Comparison of ENCODE assay signal across 13 cellular contexts in genomic region chr1:155179107-155180031, GRCh38. TPM values are rescaled to one million over a fixed set of nuclear protein-coding genes. Genes with fewer than 3 reads are reported as not detected.
A peak's percentile ranks its signal among the peaks of the same experiment; 100 is the strongest.
DNase-seq lines count a peak whose midpoint lies in the region; ATAC-seq and TF ChIP-seq lines count a peak whose summit lies in the region.
"Had no signal": no experiment of that assay in that cellular context is flagged by ENCODE, and none has a peak within 500 bp of the region (broad histone marks: within the 10 kb centered on the region; RNA-seq: fewer than 3 reads in every experiment).

No MANE protein-coding gene starts in this region.

- no peak overlapping the region for H3K4me3 Mint-ChIP-seq in CD8-positive, alpha-beta memory T cell

- H3K36me3 ChIP-seq in Karpas-422 (ENCODE audit: insufficient read depth, low read length) (peaks cover 21% of the 10 kb centered on the region), mucosa of descending colon (ENCODE audit: low read depth) (no peaks in the 10 kb centered on the region)
- H3K36me3 ChIP-seq in CD8-positive, alpha-beta memory T cell (ENCODE audit: insufficient read depth, low read length), result peaks cover 14% of the 10 kb centered on the region

- CTCF ChIA-PET in CD8-positive, alpha-beta memory T cell (lab: Charles Lee), result interaction anchor here (1.3 to 2.3 kb wide), 3 partner anchors 13 to 88 kb away, joined by 4 to 7 read pairs (median 4); partner anchors contain the start of gene THBS3

- no peaks in the 10 kb centered on the region for H3K9me3 Mint-ChIP-seq in CD8-positive, alpha-beta memory T cell

- H3K9ac ChIP-seq in Karpas-422 (ENCODE audit: low read length), result no peak overlapping the region

- intact Hi-C loops in mucosa of descending colon (cut with DNase I, micrococcal nuclease), result loop anchor here in 1 of 2 donors (10.0 kb wide), 1 partner anchor 45 kb away; no protein-coding TSS in a partner anchor

- H3K4me2 ChIP-seq in Karpas-422 (ENCODE audit: low read depth, low read length, poor library complexity, severe bottlenecking), result no peak overlapping the region

- H3K4me3 ChIP-seq in Karpas-422 (ENCODE audit: low read length) (no peak overlapping the region), mucosa of descending colon (no peak overlapping the region)
- H3K4me3 ChIP-seq in CD8-positive, alpha-beta memory T cell (ENCODE audit: low read length), result no peak overlapping the region

- peaks cover 0 to 43% (median 4%) of the 10 kb centered on the region in 3 donors for H3K36me3 Mint-ChIP-seq in CD8-positive, alpha-beta memory T cell

- H2AFZ ChIP-seq in Karpas-422 (ENCODE audit: low read length), result no peak overlapping the region

- no peaks in the 10 kb centered on the region for H3K79me2 ChIP-seq in Karpas-422 (ENCODE audit: low read length)

- no peaks in the 10 kb centered on the region for H4K20me1 ChIP-seq in Karpas-422 (ENCODE audit: insufficient read depth, low read depth, low read length)

- no peaks in the 10 kb centered on the region for H3K27me3 ChIP-seq in Karpas-422 (ENCODE audit: low read length)
- no peaks in the 10 kb centered on the region for H3K27me3 ChIP-seq in CD8-positive, alpha-beta memory T cell (ENCODE audit: insufficient read depth, low read length, poor library complexity, severe bottlenecking)
- H3K27me3 ChIP-seq: dorsolateral prefrontal cortex had no signal

- no peak for ATAC-seq in mucosa of descending colon
- no peak for ATAC-seq in GM19395 (IDR thresholded peaks at IDR 0.05; ENCODE audit: unreplicated experiment)

- DNase-seq in 8988T (peak; percentile 31), Karpas-422 (peak; percentile 39), mucosa of descending colon (peak; percentile 22 to 60 (median 34))
- DNase-seq in effector CD8-positive, alpha-beta T cell (lab: John Stamatoyannopoulos, UW), result no peak
- no peak for DNase-seq in CD8-positive, alpha-beta memory T cell
- DNase-seq: activated CD8-positive, alpha-beta memory T cell treated with anti-CD3 and anti-CD28 coated beads, Interleukin-2, amount 50 U/mL, for 4 hours; amygdala; Kasumi-1; mesenchymal stem cell; NCI-H2029 treated with DMSO at 0.1 percent for 48 hours; stimulated activated CD4-positive, alpha-beta T cell treated with anti-CD3 and anti-CD28 coated beads, Interleukin-1b, Interleukin-23, amount 100 ng/mL, for 48 hours had no signal

- H3K9me3 ChIP-seq in Karpas-422 (ENCODE audit: low read length) (no peaks in the 10 kb centered on the region), mucosa of descending colon (no peaks in the 10 kb centered on the region)
- H3K9me3 ChIP-seq in CD8-positive, alpha-beta memory T cell (ENCODE audit: low read length), result no peaks in the 10 kb centered on the region

- peaks cover 9 to 27% (median 14%) of the 10 kb centered on the region in 3 donors for H3K4me1 Mint-ChIP-seq in CD8-positive, alpha-beta memory T cell

- peak overlapping the region in 1 of 8 donors; percentile 8 for H3K27ac Mint-ChIP-seq in CD8-positive, alpha-beta memory T cell

- H3K9me2 ChIP-seq in Karpas-422 (replicated peaks; ENCODE audit: insufficient read depth, low read length), result no peaks in the 10 kb centered on the region

- H3K4me1 ChIP-seq in Karpas-422 (ENCODE audit: low read length) (peaks cover 41% of the 10 kb centered on the region), mucosa of descending colon (ENCODE audit: low read depth) (peaks cover 8% of the 10 kb centered on the region)
- peaks cover 19% of the 10 kb centered on the region for H3K4me1 ChIP-seq in CD8-positive, alpha-beta memory T cell (ENCODE audit: insufficient read depth, low read length)

- TF ChIP-seq CTCF in mucosa of descending colon (IDR thresholded peaks at IDR 0.05), result no peak

- POLR2A ChIA-PET in CD8-positive, alpha-beta memory T cell (lab: Charles Lee), result no interaction called here

- no peaks in the 10 kb centered on the region for H3K27me3 Mint-ChIP-seq in CD8-positive, alpha-beta memory T cell

- H3K27ac ChIP-seq in Karpas-422 (ENCODE audit: low read length), result no peak overlapping the region
- H3K27ac ChIP-seq in CD8-positive, alpha-beta memory T cell (ENCODE audit: low read depth, low read length), result no peak overlapping the region
- H3K27ac ChIP-seq: dorsolateral prefrontal cortex had no signal

RNA-seq across cellular contexts. Expression of gene TRIM46, which starts 5.7 kb away (rescaled TPM):
- 5.1 and 19.2 TPM in 2 replicates for total RNA-seq in Karpas-422 (2014; rRNA removed; shearing (Covaris generic); ENCODE audit: low replicate concordance)
- under 1 TPM; 0.26 to 0.76 (median 0.39) TPM for total RNA-seq in mucosa of descending colon
- total RNA-seq in CD8-positive, alpha-beta memory T cell, result 1 to 10 TPM; 6.4 to 7.3 TPM
- polyA plus RNA-seq in CD8-positive, alpha-beta memory T cell, result 0.99 TPM

RNA-seq across cellular contexts. Expression of gene KRTCAP2, which starts 6.3 kb away (rescaled TPM):
- 237 and 400 TPM in 2 replicates for total RNA-seq in Karpas-422 (2014; rRNA removed; shearing (Covaris generic); ENCODE audit: low replicate concordance)
- total RNA-seq in mucosa of descending colon, result 100 to 1,000 TPM; 162 to 190 (median 176) TPM
- 100 to 1,000 TPM; 181 to 207 TPM for total RNA-seq in CD8-positive, alpha-beta memory T cell
- polyA plus RNA-seq in CD8-positive, alpha-beta memory T cell, result 576 TPM

RNA-seq across cellular contexts. Expression of gene THBS3, which starts 28.3 kb away (rescaled TPM):
- total RNA-seq in Karpas-422 (2014; rRNA removed; shearing (Covaris generic); ENCODE audit: low replicate concordance), result 11.9 and 18.7 TPM in 2 replicates
- total RNA-seq in mucosa of descending colon, result 10 to 100 TPM; 22.4 to 35.9 (median 33.9) TPM
- total RNA-seq in CD8-positive, alpha-beta memory T cell, result 1 to 10 TPM; 7.8 to 7.9 TPM
- 2.9 TPM for polyA plus RNA-seq in CD8-positive, alpha-beta memory T cell

RNA-seq across cellular contexts. Expression of gene MTX1, which starts 29.1 kb away (rescaled TPM):
- 49.5 and 56.9 TPM in 2 replicates for total RNA-seq in Karpas-422 (2014; rRNA removed; shearing (Covaris generic); ENCODE audit: low replicate concordance)
- 10 to 100 TPM; 26.1 to 41.1 (median 35.6) TPM for total RNA-seq in mucosa of descending colon
- total RNA-seq in CD8-positive, alpha-beta memory T cell, result 10 to 100 TPM; 67.6 to 73.2 TPM
- 43.7 TPM for polyA plus RNA-seq in CD8-positive, alpha-beta memory T cell

RNA-seq across cellular contexts. Expression of gene DPM3, which starts 39.0 kb away (rescaled TPM):
- total RNA-seq in Karpas-422 (2014; rRNA removed; shearing (Covaris generic); ENCODE audit: low replicate concordance), result 22.2 and 33.2 TPM in 2 replicates
- total RNA-seq in mucosa of descending colon, result 100 to 1,000 TPM in 1 of 3 donors, 10 to 100 TPM in 2; 76.3 to 106 (median 78.4) TPM
- 10 to 100 TPM; 38.9 to 40.9 TPM for total RNA-seq in CD8-positive, alpha-beta memory T cell
- 120 TPM for polyA plus RNA-seq in CD8-positive, alpha-beta memory T cell

Comparison
In these comparisons a context has a peak if more than half of its experiments do, and no peak if none do; other contexts are left out.
1. DNase-seq: peak in 8988T (single experiment), Karpas-422 (single experiment) and mucosa of descending colon (3 of 3); none in effector CD8-positive, alpha-beta T cell (single experiment) and CD8-positive, alpha-beta memory T cell (0 of 5).